1 cellular context compared by ENCODE assay signal in genomic region chr15:97235285-97235985, GRCh38.
TF ChIP-seq lines count a peak whose summit lies in the region.

No MANE protein-coding gene starts in this region.

TF ChIP-seq in GM23338, 12 proteins besides CTCF, POLR2A, EP300 and RAD21 (continued from another document):
- no peak for TF ChIP-seq ZNF462 (CRISPR knock-in tag; IDR thresholded peaks at IDR 0.05)
